In genomic region chr2:57868619-57869139, GRCh38 we compare ENCODE assay signal across 24 cellular contexts.
A peak's percentile ranks its signal among the peaks of the same experiment; 100 is the strongest.
DNase-seq lines count a peak whose midpoint lies in the region; ATAC-seq, FAIRE-seq and TF ChIP-seq lines count a peak whose summit lies in the region.
"Had no signal": no experiment of that assay in that cellular context is flagged by ENCODE, and none has a peak within 500 bp of the region (broad histone marks: within the 10 kb centered on the region; RNA-seq: fewer than 3 reads in every experiment).

No MANE protein-coding gene starts in this region.

- no peaks in the 10 kb centered on the region for H3K36me3 Mint-ChIP-seq in naive thymus-derived CD4-positive, alpha-beta T cell
- H3K36me3 Mint-ChIP-seq: CD8-positive, alpha-beta T cell had no signal

- peak; percentile 6 for DNase-seq in EL
- peak; percentile 94 for DNase-seq in PC-3
- peak; percentile 51 for DNase-seq in bronchial epithelial cell (ENCODE audit: low read depth)
- DNase-seq in globus pallidus (ENCODE audit: low spot score), result no peak
- no peak for DNase-seq in naive thymus-derived CD4-positive, alpha-beta T cell
- no peak for DNase-seq in activated naive CD4-positive, alpha-beta T cell treated with Interleukin-2 at 50 U/mL for 16 hours
- DNase-seq: 8988T; AML-193; Caco-2; Calu3; CD4-positive, alpha-beta T cell; CD8-positive, alpha-beta T cell; DMS79 treated with DMSO at 0.1 percent for 48 hours; GDM1 had no signal

- H3K27ac Mint-ChIP-seq in naive thymus-derived CD4-positive, alpha-beta T cell, result no peak overlapping the region
- H3K27ac Mint-ChIP-seq: B cell; CD4-positive, alpha-beta T cell; CD8-positive, alpha-beta T cell had no signal

- CTCF ChIA-PET in PC-3 (lab: Charles Lee), result interaction anchor here (0.7 kb wide), 1 partner anchor 174 kb away, joined by 3 read pairs; no protein-coding TSS in a partner anchor
- CTCF ChIA-PET in naive thymus-derived CD4-positive, alpha-beta T cell (lab: Charles Lee), result no interaction called here

- POLR2A ChIA-PET in PC-3 (lab: Charles Lee; ENCODE audit: unreplicated experiment), result interaction anchor here (0.6 kb wide), 1 partner anchor 19 kb away, joined by 3 read pairs; no protein-coding TSS in a partner anchor
- POLR2A ChIA-PET in naive thymus-derived CD4-positive, alpha-beta T cell (lab: Charles Lee), result no interaction called here

- H4K20me1 ChIP-seq in PC-3 (ENCODE audit: low read length), result no peaks in the 10 kb centered on the region
- H4K20me1 ChIP-seq: BLaER1 treated with 17β-estradiol and CSF1 and Interleukin-3, amounts not matched to agents 10 nM and 100 nM had no signal

- H3K4me2 ChIP-seq in PC-3 (ENCODE audit: low read length), result peak overlapping the region; percentile 69
- H3K4me2 ChIP-seq: BLaER1 treated with 17β-estradiol and CSF1 and Interleukin-3, amounts not matched to agents 10 nM and 100 nM had no signal

- no peaks in the 10 kb centered on the region for H3K79me2 ChIP-seq in PC-3 (ENCODE audit: low read length)

- H3K4me3 Mint-ChIP-seq in naive thymus-derived CD4-positive, alpha-beta T cell, result no peak overlapping the region
- H3K4me3 Mint-ChIP-seq: B cell; CD4-positive, alpha-beta T cell; CD8-positive, alpha-beta T cell had no signal

- no peaks in the 10 kb centered on the region for H3K9me3 ChIP-seq in PC-3 (ENCODE audit: low read length)
- no peaks in the 10 kb centered on the region for H3K9me3 ChIP-seq in naive thymus-derived CD4-positive, alpha-beta T cell (ENCODE audit: control insufficient read depth in 2 of 3, low read length in 3 of 3)
- H3K9me3 ChIP-seq: BLaER1 treated with 17β-estradiol and CSF1 and Interleukin-3, amounts not matched to agents 10 nM and 100 nM; Caco-2 had no signal

- H3K27me3 ChIP-seq in PC-3 (ENCODE audit: low read length), result no peaks in the 10 kb centered on the region
- H3K27me3 ChIP-seq in bronchial epithelial cell (ENCODE audit: control insufficient read depth, insufficient read depth, low read length), result no peaks in the 10 kb centered on the region
- H3K27me3 ChIP-seq in naive thymus-derived CD4-positive, alpha-beta T cell (ENCODE audit: control insufficient read depth in 2 of 2, insufficient read depth in 2 of 2, low read length in 2 of 2), result no peaks in the 10 kb centered on the region
- H3K27me3 ChIP-seq: BLaER1 treated with 17β-estradiol and CSF1 and Interleukin-3, amounts not matched to agents 10 nM and 100 nM had no signal

- peak overlapping the region; percentile 75 for H3K9ac ChIP-seq in PC-3 (ENCODE audit: low read length)
- H3K9ac ChIP-seq: BLaER1 treated with 17β-estradiol and CSF1 and Interleukin-3, amounts not matched to agents 10 nM and 100 nM had no signal

- H3K4me1 Mint-ChIP-seq in naive thymus-derived CD4-positive, alpha-beta T cell, result no peaks in the 10 kb centered on the region
- H3K4me1 Mint-ChIP-seq: B cell had no signal

- intact Hi-C loops in PC-3 (cut with micrococcal nuclease), result loop anchor here (1.0 to 5.0 kb wide), 4 partner anchors 14 to 239 kb away; partner anchors contain the start of gene VRK2
- intact Hi-C loops in naive thymus-derived CD4-positive, alpha-beta T cell (cut with micrococcal nuclease), result no loop called here

- H2AFZ ChIP-seq in PC-3 (ENCODE audit: low read length), result no peak overlapping the region

- FAIRE-seq in bronchial epithelial cell (lab: Jason Lieb, UNC), result no peak
- FAIRE-seq: A204.1, D721Med, GM12878, GM12892, GM18507, GM19239 had no signal

- H3K4me3 ChIP-seq in PC-3 (ENCODE audit: low read length) (peak overlapping the region; percentile 13; the same call in 1 of the 2 replicates), bronchial epithelial cell (ENCODE audit: low read depth, low read length) (no peak overlapping the region)
- no peak overlapping the region for H3K4me3 ChIP-seq in naive thymus-derived CD4-positive, alpha-beta T cell (ENCODE audit: low read length)
- H3K4me3 ChIP-seq: BLaER1 treated with 17β-estradiol and CSF1 and Interleukin-3, amounts not matched to agents 10 nM and 100 nM; GM12878 had no signal

- H3K4me1 ChIP-seq in PC-3 (ENCODE audit: insufficient read depth, low read length), result peaks cover 72% of the 10 kb centered on the region
- no peaks in the 10 kb centered on the region for H3K4me1 ChIP-seq in naive thymus-derived CD4-positive, alpha-beta T cell (ENCODE audit: control insufficient read depth in 2 of 2, insufficient read depth in 2 of 2, low read length in 2 of 2)
- H3K4me1 ChIP-seq: BLaER1 treated with 17β-estradiol and CSF1 and Interleukin-3, amounts not matched to agents 10 nM and 100 nM; Caco-2 had no signal

- H3K27ac ChIP-seq in PC-3 (ENCODE audit: low read length), result peak overlapping the region; percentile 97
- H3K27ac ChIP-seq in naive thymus-derived CD4-positive, alpha-beta T cell (ENCODE audit: low read depth, low read length), result no peak overlapping the region
- H3K27ac ChIP-seq: BLaER1 treated with 17β-estradiol and CSF1 and Interleukin-3, amounts not matched to agents 10 nM and 100 nM; C4-2B had no signal

- H3K27me3 Mint-ChIP-seq in naive thymus-derived CD4-positive, alpha-beta T cell, result peaks cover 0 to 4% (median 0%) of the 10 kb centered on the region in 5 donors
- H3K27me3 Mint-ChIP-seq: B cell; CD4-positive, alpha-beta T cell had no signal

- H3K36me3 ChIP-seq in PC-3 (ENCODE audit: low read depth, low read length) (no peaks in the 10 kb centered on the region), bronchial epithelial cell (ENCODE audit: control insufficient read depth, insufficient read depth, low read length) (no peaks in the 10 kb centered on the region)
- no peaks in the 10 kb centered on the region for H3K36me3 ChIP-seq in naive thymus-derived CD4-positive, alpha-beta T cell (ENCODE audit: control insufficient read depth in 2 of 3, insufficient read depth in 3 of 3, low read length in 3 of 3)
- H3K36me3 ChIP-seq: BLaER1 treated with 17β-estradiol and CSF1 and Interleukin-3, amounts not matched to agents 10 nM and 100 nM had no signal

- TF ChIP-seq CTCF in PC-3 (conservative IDR thresholded peaks at IDR 0.05; ENCODE audit: low read depth, low read length) (no peak), bronchial epithelial cell (IDR thresholded peaks at IDR 0.05; ENCODE audit: insufficient read depth, low read length, severe bottlenecking) (no peak)

- H3K9me3 Mint-ChIP-seq in naive thymus-derived CD4-positive, alpha-beta T cell, result peaks cover 0 to 3% (median 0%) of the 10 kb centered on the region in 11 donors
- H3K9me3 Mint-ChIP-seq: CD4-positive, alpha-beta T cell; CD8-positive, alpha-beta T cell had no signal

- no peaks in the 10 kb centered on the region for H3K9me2 ChIP-seq in PC-3 (replicated peaks; ENCODE audit: low read length)

- H3F3A ChIP-seq in PC-3 (ENCODE audit: low read length, unreplicated experiment), result peaks cover 21% of the 10 kb centered on the region

- no TSS peak for BruUV-seq in PC-3 (replicated peaks; lab: Mats Ljungman, UMichigan)

- ATAC-seq in PC-3 (peak; percentile 67), GM18861 (IDR thresholded peaks at IDR 0.05; ENCODE audit: unreplicated experiment) (no peak)
- no peak for ATAC-seq in naive thymus-derived CD4-positive, alpha-beta T cell
- ATAC-seq: CD8-positive, alpha-beta T cell; GM12878 had no signal

Comparison
In these comparisons a context has a peak if more than half of its experiments do, and no peak if none do; other contexts are left out.
1. DNase-seq: peak in EL (single experiment), PC-3 (single experiment) and bronchial epithelial cell (single experiment); none in globus pallidus (single experiment), naive thymus-derived CD4-positive, alpha-beta T cell (0 of 9) and activated naive CD4-positive, alpha-beta T cell treated with Interleukin-2 at 50 U/mL for 16 hours (single experiment).